In the genomic region with DNA sequence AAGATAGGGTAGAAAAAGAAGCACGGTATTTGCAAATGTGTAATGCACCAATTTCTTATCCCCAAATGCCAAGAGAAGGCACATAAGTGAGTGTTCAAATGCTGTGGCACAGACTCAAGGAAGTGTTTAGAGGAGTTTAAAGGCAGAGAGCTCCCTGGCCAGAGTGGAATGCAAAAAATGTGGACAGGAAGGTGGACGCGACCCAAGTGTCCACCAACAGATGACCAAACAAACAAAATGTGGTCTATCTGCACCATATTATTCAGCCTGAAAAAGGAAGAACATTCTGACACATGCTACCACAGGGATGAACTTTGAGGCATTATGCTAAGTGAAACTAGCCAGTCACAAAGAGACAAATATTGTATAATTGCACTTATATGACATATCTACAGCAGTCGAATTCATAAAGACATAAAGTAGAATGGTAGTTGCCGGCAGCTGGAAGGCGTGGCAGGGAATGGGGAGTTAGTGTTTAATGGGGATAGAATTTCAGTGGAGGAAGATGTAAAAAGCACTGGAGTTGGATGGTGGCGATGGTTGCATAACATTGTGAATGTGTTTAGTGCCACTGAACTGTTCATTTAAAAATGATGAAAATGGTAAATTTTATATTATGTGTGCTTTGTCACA, we compare ENCODE assay signal across 16 cellular contexts.
"Had no signal": no experiment of that assay in that cellular context is flagged by ENCODE, and none has a peak within 500 bp of the region (broad histone marks: within the 10 kb centered on the region; RNA-seq: fewer than 3 reads in every experiment).

No MANE protein-coding gene starts in this region.

- H3K4me1 ChIP-seq: breast epithelium, right atrium auricular region, tibial nerve had no signal

- DNase-seq: activated CD4-positive, alpha-beta T cell treated with anti-CD3 and anti-CD28 coated beads, Interleukin-2, amount 10 ng/mL, durations not matched to agents 7 days and 5 days; activated naive CD8-positive, alpha-beta T cell treated with anti-CD3 and anti-CD28 coated beads for 36 hours; dorsolateral prefrontal cortex; hippocampal formation; left ventricle myocardium superior; occipital lobe; stimulated activated CD4-positive, alpha-beta T cell treated with anti-CD3 and anti-CD28 coated beads, Interleukin-4, amount 100 ng/mL, for 4 hours; stimulated activated CD8-positive, alpha-beta memory T cell treated with anti-CD3 and anti-CD28 coated beads, Interleukin-4, amount 100 ng/mL, for 48 hours; stimulated activated naive CD4-positive, alpha-beta T cell treated with Interleukin-2 at 50 U/mL for 16 hours had no signal

- H3K9me3 Mint-ChIP-seq: activated CD4-positive, alpha-beta T cell treated with anti-CD3 and anti-CD28 coated beads, Interleukin-2, amount 10 ng/mL, durations not matched to agents 7 days and 5 days; activated naive CD8-positive, alpha-beta T cell treated with anti-CD3 and anti-CD28 coated beads for 36 hours; activated T-helper 1 cell treated with anti-CD3 and anti-CD28 coated beads, Interleukin-12 subunit alpha, Interleukin-12 subunit beta, Interleukin-2, Interleukin-4 antibody, amounts not matched to agents 30 ng/mL and 10 ng/mL and 1 ng/mL, durations not matched to agents 14 hours and 24 hours and 36 hours; memory B cell; nephron had no signal

- H3K4me2 ChIP-seq: smooth muscle cell had no signal

- H3K4me3 ChIP-seq: breast epithelium, dorsolateral prefrontal cortex, right atrium auricular region, smooth muscle cell, tibial nerve had no signal

- H3K4me1 Mint-ChIP-seq: activated CD4-positive, alpha-beta T cell treated with anti-CD3 and anti-CD28 coated beads, Interleukin-2, amount 10 ng/mL, durations not matched to agents 7 days and 5 days; activated naive CD8-positive, alpha-beta T cell treated with anti-CD3 and anti-CD28 coated beads for 36 hours; memory B cell had no signal

- H3K27ac ChIP-seq: breast epithelium, right atrium auricular region, tibial nerve had no signal

- H3K27me3 ChIP-seq: breast epithelium, dorsolateral prefrontal cortex, right atrium auricular region, tibial nerve had no signal

- H3K27ac Mint-ChIP-seq: activated CD4-positive, alpha-beta T cell treated with anti-CD3 and anti-CD28 coated beads, Interleukin-2, amount 10 ng/mL, durations not matched to agents 7 days and 5 days; activated naive CD8-positive, alpha-beta T cell treated with anti-CD3 and anti-CD28 coated beads for 36 hours; activated T-helper 1 cell treated with anti-CD3 and anti-CD28 coated beads, Interleukin-12 subunit alpha, Interleukin-12 subunit beta, Interleukin-2, Interleukin-4 antibody, amounts not matched to agents 30 ng/mL and 10 ng/mL and 1 ng/mL, durations not matched to agents 14 hours and 24 hours and 36 hours; memory B cell had no signal

- H3K27me3 Mint-ChIP-seq: activated CD4-positive, alpha-beta T cell treated with anti-CD3 and anti-CD28 coated beads, Interleukin-2, amount 10 ng/mL, durations not matched to agents 7 days and 5 days; activated naive CD8-positive, alpha-beta T cell treated with anti-CD3 and anti-CD28 coated beads for 36 hours had no signal

- ATAC-seq: left ventricle myocardium superior had no signal

- H3K36me3 Mint-ChIP-seq: activated naive CD8-positive, alpha-beta T cell treated with anti-CD3 and anti-CD28 coated beads for 36 hours; memory B cell had no signal

- H3K9me3 ChIP-seq: breast epithelium, right atrium auricular region, tibial nerve had no signal

- H3K4me3 Mint-ChIP-seq: activated CD4-positive, alpha-beta T cell treated with anti-CD3 and anti-CD28 coated beads, Interleukin-2, amount 10 ng/mL, durations not matched to agents 7 days and 5 days; activated naive CD8-positive, alpha-beta T cell treated with anti-CD3 and anti-CD28 coated beads for 36 hours; activated T-helper 1 cell treated with anti-CD3 and anti-CD28 coated beads, Interleukin-12 subunit alpha, Interleukin-12 subunit beta, Interleukin-2, Interleukin-4 antibody, amounts not matched to agents 30 ng/mL and 10 ng/mL and 1 ng/mL, durations not matched to agents 14 hours and 24 hours and 36 hours; memory B cell; nephron had no signal

- H3K36me3 ChIP-seq: breast epithelium, right atrium auricular region had no signal
